Comparison of ENCODE assay signal across 8 cellular contexts in the genomic region with DNA sequence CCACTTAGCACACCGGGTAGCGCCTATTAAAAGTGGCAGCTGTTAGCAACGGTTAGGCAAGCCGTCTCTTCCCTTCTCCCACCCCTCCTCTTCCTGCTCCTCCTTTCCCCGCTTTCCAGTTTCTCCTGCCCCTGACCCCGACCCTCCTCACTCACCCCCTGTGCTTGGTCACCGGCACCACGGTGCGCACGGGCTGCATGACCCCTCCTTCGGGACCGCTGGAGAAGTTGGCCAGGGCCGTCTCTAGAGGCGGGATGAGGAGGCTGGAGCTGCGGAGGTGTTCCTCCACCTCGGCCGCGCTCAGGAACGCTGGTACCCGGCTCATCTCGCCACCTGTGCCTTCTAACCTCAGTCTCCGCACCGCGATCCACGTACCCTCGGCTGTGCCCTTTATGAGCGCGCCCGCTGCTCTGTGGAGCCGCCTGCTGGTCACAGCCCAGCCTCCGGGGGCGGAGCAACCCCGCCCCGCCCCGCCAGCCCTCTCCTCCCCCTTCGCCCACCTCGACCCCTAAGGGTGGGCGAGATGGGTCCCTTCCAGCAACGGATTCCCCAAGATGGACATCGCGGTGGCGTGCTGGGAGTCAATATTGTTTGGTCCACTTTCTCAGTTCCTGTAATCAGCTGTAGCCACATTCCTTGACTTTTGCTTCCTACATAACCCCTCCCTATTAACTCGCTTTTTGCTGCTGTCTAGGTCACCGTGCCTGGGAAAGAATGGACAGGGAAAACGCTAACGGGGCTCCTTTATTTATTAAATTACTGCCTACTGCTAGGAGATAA. TPM values are rescaled to one million over a fixed set of nuclear protein-coding genes. Genes with fewer than 3 reads are reported as not detected.
DNase-seq lines count a peak whose midpoint lies in the region; ATAC-seq and TF ChIP-seq lines count a peak whose summit lies in the region.

A gene (minus strand): TSS at position 364 of the 780 bp plus-strand sequence. CDS start 39 bp downstream, at position 325.

- no peak within 1 kb of the TSS for H3K27ac ChIP-seq in CD4-positive, alpha-beta T cell (ENCODE audit: low read depth, low read length)
- no peak within 1 kb of the TSS for H3K27ac ChIP-seq in naive thymus-derived CD4-positive, alpha-beta T cell (ENCODE audit: low read depth, low read length)
- no peak within 1 kb of the TSS for H3K27ac ChIP-seq in tibial nerve

- intact Hi-C loops in CD4-positive, alpha-beta T cell (cut with DNase I, micrococcal nuclease): loop anchor here in 1 of 2 experiments (10.0 kb wide), 1 partner anchor 1417 kb away; no protein-coding TSS in a partner anchor
- intact Hi-C loops in activated CD4-positive, alpha-beta memory T cell treated with anti-CD3 and anti-CD28 coated beads for 36 hours (cut with micrococcal nuclease): loop anchor here (1.0 kb wide), 1 partner anchor 90 kb away; no protein-coding TSS in a partner anchor
- intact Hi-C loops in naive thymus-derived CD4-positive, alpha-beta T cell (cut with micrococcal nuclease): loop anchor here (1.0 to 2.0 kb wide), 3 partner anchors 89 to 429 kb away; a partner anchor contains a TSS

- H3K27ac Mint-ChIP-seq in CD4-positive, alpha-beta T cell: no peak within 1 kb of the TSS
- H3K27ac Mint-ChIP-seq in activated CD4-positive, alpha-beta memory T cell treated with anti-CD3 and anti-CD28 coated beads for 36 hours: no peak within 1 kb of the TSS
- H3K27ac Mint-ChIP-seq in naive thymus-derived CD4-positive, alpha-beta T cell: no peak within 1 kb of the TSS

- TF ChIP-seq EP300 in tibial nerve (IDR thresholded peaks at IDR 0.05): no peak

- peaks cover 71% of the 10 kb centered on the region for H3K27me3 ChIP-seq in CD4-positive, alpha-beta T cell (ENCODE audit: control insufficient read depth, insufficient read depth, low read length)
- H3K27me3 ChIP-seq in naive thymus-derived CD4-positive, alpha-beta T cell (ENCODE audit: control insufficient read depth in 2 of 2, insufficient read depth in 2 of 2, low read length in 2 of 2): peaks cover 0 to 10% of the 10 kb centered on the region in 2 donors
- H3K27me3 ChIP-seq in tibial nerve: peaks cover 0 to 63% of the 10 kb centered on the region in 2 donors

- no peaks in the 10 kb centered on the region for H3K9me3 ChIP-seq in CD4-positive, alpha-beta T cell (ENCODE audit: control insufficient read depth, low read length)
- H3K9me3 ChIP-seq in naive thymus-derived CD4-positive, alpha-beta T cell (ENCODE audit: control insufficient read depth in 2 of 3, low read length in 3 of 3): no peaks in the 10 kb centered on the region
- no peaks in the 10 kb centered on the region for H3K9me3 ChIP-seq in tibial nerve

- H3K4me3 ChIP-seq in naive thymus-derived CD4-positive, alpha-beta T cell (ENCODE audit: low read length): no peak within 1 kb of the TSS
- peak within 1 kb of the TSS in 3 of 4 donors; percentile 2 to 42 (median 36) for H3K4me3 ChIP-seq in tibial nerve

- H3K4me3 Mint-ChIP-seq in CD4-positive, alpha-beta T cell: no peak within 1 kb of the TSS
- H3K4me3 Mint-ChIP-seq in activated CD4-positive, alpha-beta memory T cell treated with anti-CD3 and anti-CD28 coated beads for 36 hours: peak within 1 kb of the TSS; percentile 25
- peak within 1 kb of the TSS in 8 of 10 donors; percentile 24 to 69 (median 50) for H3K4me3 Mint-ChIP-seq in naive thymus-derived CD4-positive, alpha-beta T cell

- H3K36me3 ChIP-seq in naive thymus-derived CD4-positive, alpha-beta T cell (ENCODE audit: control insufficient read depth in 2 of 3, insufficient read depth in 3 of 3, low read length in 3 of 3): no peaks in the 10 kb centered on the region
- H3K36me3 ChIP-seq in tibial nerve: no peaks in the 10 kb centered on the region

- CTCF ChIA-PET in CD4-positive, alpha-beta T cell (lab: Charles Lee): no interaction called here
- CTCF ChIA-PET in activated CD4-positive, alpha-beta memory T cell treated with anti-CD3 and anti-CD28 coated beads for 36 hours (lab: Charles Lee): interaction anchor here (0.8 to 2.5 kb wide), 9 partner anchors 21 to 428 kb away, joined by 3 to 12 read pairs (median 3); no protein-coding TSS in a partner anchor
- CTCF ChIA-PET in naive thymus-derived CD4-positive, alpha-beta T cell (lab: Charles Lee): no interaction called here

- peak; percentile 77 for ATAC-seq in CD4-positive, alpha-beta T cell (ENCODE audit: poor library complexity)
- ATAC-seq in GM21423 (IDR thresholded peaks at IDR 0.05; ENCODE audit: unreplicated experiment): peak; percentile 64
- ATAC-seq in esophagus mucosa: peak; percentile 88
- ATAC-seq in naive thymus-derived CD4-positive, alpha-beta T cell: peak; percentile 83

- no peak for TF ChIP-seq POLR2A in tibial nerve (IDR thresholded peaks at IDR 0.05)

- whole genome bisulfite sequencing in tibial nerve, 2 donors: 2% methylated on average over 33 to 46 of the region's 46 CpGs

- no peaks in the 10 kb centered on the region for H3K4me1 Mint-ChIP-seq in CD4-positive, alpha-beta T cell (ENCODE audit: low read depth)
- no peaks in the 10 kb centered on the region for H3K4me1 Mint-ChIP-seq in activated CD4-positive, alpha-beta memory T cell treated with anti-CD3 and anti-CD28 coated beads for 36 hours (ENCODE audit: low read depth)
- H3K4me1 Mint-ChIP-seq in naive thymus-derived CD4-positive, alpha-beta T cell: peaks cover 0 to 7% (median 5%) of the 10 kb centered on the region in 7 donors

- H3K9me3 Mint-ChIP-seq in CD4-positive, alpha-beta T cell: no peaks in the 10 kb centered on the region
- H3K9me3 Mint-ChIP-seq in activated CD4-positive, alpha-beta memory T cell treated with anti-CD3 and anti-CD28 coated beads for 36 hours: no peaks in the 10 kb centered on the region
- peaks cover 0 to 8% (median 4%) of the 10 kb centered on the region in 11 donors for H3K9me3 Mint-ChIP-seq in naive thymus-derived CD4-positive, alpha-beta T cell

- no peaks in the 10 kb centered on the region for H3K36me3 Mint-ChIP-seq in CD4-positive, alpha-beta T cell (ENCODE audit: low read depth)
- no peaks in the 10 kb centered on the region for H3K36me3 Mint-ChIP-seq in activated CD4-positive, alpha-beta memory T cell treated with anti-CD3 and anti-CD28 coated beads for 36 hours
- H3K36me3 Mint-ChIP-seq in naive thymus-derived CD4-positive, alpha-beta T cell: no peaks in the 10 kb centered on the region

- no peaks in the 10 kb centered on the region for H3K4me1 ChIP-seq in naive thymus-derived CD4-positive, alpha-beta T cell (ENCODE audit: control insufficient read depth in 2 of 2, insufficient read depth in 2 of 2, low read length in 2 of 2)
- H3K4me1 ChIP-seq in tibial nerve: peaks cover 0 to 16% (median 4%) of the 10 kb centered on the region in 4 donors

- DNase-seq in CD4-positive, alpha-beta T cell: peak in 8 of 10 experiments; percentile 5 to 46 (median 19)
- peak; percentile 65 for DNase-seq in NCI-H2029 (lab: John Stamatoyannopoulos, UW)
- DNase-seq in activated CD4-positive, alpha-beta memory T cell treated with anti-CD3 and anti-CD28 coated beads for 36 hours: peak; percentile 68
- peak in 7 of 9 donors; percentile 10 to 56 (median 17) for DNase-seq in naive thymus-derived CD4-positive, alpha-beta T cell
- DNase-seq in tibial nerve (ENCODE audit: low spot score in 2 of 2): no peak
- DNase-seq in SW 1271 (lab: John Stamatoyannopoulos, UW): no peak

- peak; percentile 28 for TF ChIP-seq CTCF in CD4-positive, alpha-beta T cell (IDR thresholded peaks at IDR 0.05)
- peak; percentile 58 to 72 (median 65) for TF ChIP-seq CTCF in tibial nerve (IDR thresholded peaks at IDR 0.05)

- POLR2A ChIA-PET in CD4-positive, alpha-beta T cell (lab: Charles Lee): no interaction called here
- POLR2A ChIA-PET in activated CD4-positive, alpha-beta memory T cell treated with anti-CD3 and anti-CD28 coated beads for 36 hours (lab: Charles Lee): no interaction called here
- POLR2A ChIA-PET in naive thymus-derived CD4-positive, alpha-beta T cell (lab: Charles Lee): no interaction called here

- peaks cover 85% of the 10 kb centered on the region for H3K27me3 Mint-ChIP-seq in CD4-positive, alpha-beta T cell
- H3K27me3 Mint-ChIP-seq in activated CD4-positive, alpha-beta memory T cell treated with anti-CD3 and anti-CD28 coated beads for 36 hours: peaks cover 54% of the 10 kb centered on the region
- H3K27me3 Mint-ChIP-seq in naive thymus-derived CD4-positive, alpha-beta T cell: peaks cover 60 to 78% (median 66%) of the 10 kb centered on the region in 5 donors

RNA-seq across cellular contexts. Expression of the gene that starts here (rescaled TPM):
- not detected for total RNA-seq in CD4-positive, alpha-beta T cell
- not detected for total RNA-seq in activated CD4-positive, alpha-beta memory T cell treated with anti-CD3 and anti-CD28 coated beads for 36 hours
- total RNA-seq in esophagus mucosa (5.1 TPM), tibial nerve (not detected)
- total RNA-seq in naive thymus-derived CD4-positive, alpha-beta T cell: under 1 TPM in 1 of 5 experiments, not detected in 4; 0.44 TPM
- not detected for polyA plus RNA-seq in naive thymus-derived CD4-positive, alpha-beta T cell

Comparison
In these comparisons a context has a peak if more than half of its experiments do, and no peak if none do; other contexts are left out.
1. Peak in DNase-seq and ATAC-seq in CD4-positive, alpha-beta T cell; RNA of the gene not detected or under 1 TPM.
2. Peak in DNase-seq in activated CD4-positive, alpha-beta memory T cell treated with anti-CD3 and anti-CD28 coated beads for 36 hours; RNA of the gene not detected or under 1 TPM.
3. Peak in DNase-seq and ATAC-seq in naive thymus-derived CD4-positive, alpha-beta T cell; RNA of the gene not detected or under 1 TPM.